In the genomic region with DNA sequence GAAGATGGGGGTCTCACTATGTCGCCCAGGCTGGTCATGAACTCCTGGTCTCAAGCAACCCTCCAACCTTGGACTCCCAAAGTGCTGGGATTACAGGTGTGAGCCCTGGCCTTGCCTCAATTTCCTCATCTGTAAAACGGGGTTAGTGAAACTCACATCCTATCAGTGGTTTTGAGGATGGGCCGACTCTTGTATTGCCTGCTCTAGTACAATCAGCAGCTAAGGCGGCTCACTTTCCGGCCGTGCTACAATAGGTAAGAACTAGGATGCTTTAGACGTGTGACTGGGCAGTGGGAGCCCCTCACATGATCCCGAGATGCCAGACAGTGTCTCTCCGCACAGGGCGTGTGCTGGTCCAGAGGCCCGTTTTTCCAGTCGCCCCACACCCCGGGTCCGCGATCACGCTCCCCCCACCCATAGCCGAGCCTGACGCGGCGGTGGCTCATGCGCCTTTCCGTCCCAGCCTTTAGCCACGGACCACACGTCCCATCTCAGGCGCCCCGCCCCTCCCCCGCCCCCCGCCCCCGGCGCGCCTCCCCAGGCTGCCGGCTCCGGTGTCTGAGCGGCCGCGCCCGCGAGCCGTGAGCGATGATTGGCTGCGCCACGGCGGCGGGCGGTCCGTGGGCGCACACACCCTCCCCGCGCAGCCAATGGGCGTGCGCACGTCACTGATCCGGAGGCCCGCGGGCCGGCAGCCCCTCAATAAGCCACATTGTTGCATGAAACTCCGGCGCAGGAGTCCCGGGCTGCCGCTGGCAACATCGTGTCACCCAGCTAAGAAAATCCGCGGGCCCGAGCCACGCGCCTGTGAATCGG, we compare ENCODE assay signal across 8 cellular contexts. TPM values are rescaled to one million over a fixed set of nuclear protein-coding genes. Genes with fewer than 3 reads are reported as not detected.
DNase-seq lines count a peak whose midpoint lies in the region; ATAC-seq, FAIRE-seq and TF ChIP-seq lines count a peak whose summit lies in the region.

A gene (plus strand): TSS at position 710 of the 816 bp plus-strand sequence. CDS start 454 bp downstream, outside the sequence.

- FAIRE-seq in pancreas (lab: Jason Lieb, UNC) = no peak

- TF ChIP-seq EP300 in tibial nerve (IDR thresholded peaks at IDR 0.05) = peak in 1 of 2 donors; percentile 72

- intact Hi-C loops in pancreas (cut with DNase I) = no loop called here

- H3K27ac ChIP-seq in pancreas (peak within 1 kb of the TSS in 2 of 4 donors; percentile 46 to 70), tibial nerve (peak within 1 kb of the TSS; percentile 0 to 83 (median 73))

- H3K4me1 ChIP-seq in pancreas (peaks cover 0 to 12% (median 7%) of the 10 kb centered on the region in 3 donors), tibial nerve (peaks cover 0 to 33% (median 19%) of the 10 kb centered on the region in 4 donors)

- peaks cover 4% of the 10 kb centered on the region for H3K27me3 Mint-ChIP-seq in glutamatergic neuron (ENCODE audit: unreplicated experiment)

- WGBS in pancreas, 2 donors = 4 to 6% methylated on average over 39 to 67 of the region's 67 CpGs
- 6 to 18% methylated on average over 9 to 61 of the region's 67 CpGs for WGBS in tibial nerve, 2 donors

- TF ChIP-seq CTCF in glutamatergic neuron (IDR thresholded peaks at IDR 0.05; ENCODE audit: partially characterized antibody, unreplicated experiment) = no peak
- no peak for TF ChIP-seq CTCF in pancreas (IDR thresholded peaks at IDR 0.05)
- TF ChIP-seq CTCF in tibial nerve (IDR thresholded peaks at IDR 0.05) = no peak

- H3K36me3 ChIP-seq in pancreas (no peaks in the 10 kb centered on the region), tibial nerve (no peaks in the 10 kb centered on the region)

- no peaks in the 10 kb centered on the region for H3K36me3 Mint-ChIP-seq in glutamatergic neuron (ENCODE audit: unreplicated experiment)

- peaks cover 12% of the 10 kb centered on the region for H3K4me1 Mint-ChIP-seq in glutamatergic neuron (ENCODE audit: low read depth, unreplicated experiment)

- H3K9me3 ChIP-seq in pancreas = no peaks in the 10 kb centered on the region
- no peaks in the 10 kb centered on the region for H3K9me3 ChIP-seq in tibial nerve

- TF ChIP-seq POLR2A in tibial nerve (IDR thresholded peaks at IDR 0.05) = peak; percentile 33 to 46

- peaks cover 8% of the 10 kb centered on the region for H3K9me3 Mint-ChIP-seq in glutamatergic neuron (ENCODE audit: unreplicated experiment)

- H3K27me3 ChIP-seq in pancreas (no peaks in the 10 kb centered on the region), tibial nerve (peaks cover 0 to 31% of the 10 kb centered on the region in 2 donors)

- peak within 1 kb of the TSS; percentile 57 to 75 (median 64) for H3K4me3 ChIP-seq in pancreas
- H3K4me3 ChIP-seq in tibial nerve = peak within 1 kb of the TSS; percentile 33 to 66 (median 60)

- peak; percentile 74 for ATAC-seq in GM21825 (IDR thresholded peaks at IDR 0.05; ENCODE audit: unreplicated experiment)
- peak; percentile 90 for ATAC-seq in SK-N-SH treated with all-trans-retinoic acid at 6 μM for 48 hours
- ATAC-seq in pancreas = peak; percentile 90 to 95 (median 94)

- H3K27ac Mint-ChIP-seq in glutamatergic neuron (ENCODE audit: unreplicated experiment) = no peak within 1 kb of the TSS

- peak within 1 kb of the TSS; percentile 89 for H3K4me3 Mint-ChIP-seq in glutamatergic neuron (ENCODE audit: unreplicated experiment)

- DNase-seq in ELR (ENCODE audit: low read depth) (peak; percentile 89), Kasumi-1 (lab: John Stamatoyannopoulos, UW) (peak; percentile 86 to 87), glutamatergic neuron (peak; percentile 76), pancreas (peak; percentile 73 to 89 (median 78)), tibial nerve (ENCODE audit: low spot score in 2 of 2) (peak; percentile 26 to 35)
- peak; percentile 88 for DNase-seq in activated naive CD4-positive, alpha-beta T cell treated with anti-CD3 and anti-CD28 coated beads, Interleukin-2, amount 50 U/mL, for 16 hours

TF ChIP-seq in SK-N-SH treated with all-trans-retinoic acid at 6 μM for 48 hours, 23 proteins besides CTCF, POLR2A, EP300 and RAD21:
- TF ChIP-seq, protein P1, sequence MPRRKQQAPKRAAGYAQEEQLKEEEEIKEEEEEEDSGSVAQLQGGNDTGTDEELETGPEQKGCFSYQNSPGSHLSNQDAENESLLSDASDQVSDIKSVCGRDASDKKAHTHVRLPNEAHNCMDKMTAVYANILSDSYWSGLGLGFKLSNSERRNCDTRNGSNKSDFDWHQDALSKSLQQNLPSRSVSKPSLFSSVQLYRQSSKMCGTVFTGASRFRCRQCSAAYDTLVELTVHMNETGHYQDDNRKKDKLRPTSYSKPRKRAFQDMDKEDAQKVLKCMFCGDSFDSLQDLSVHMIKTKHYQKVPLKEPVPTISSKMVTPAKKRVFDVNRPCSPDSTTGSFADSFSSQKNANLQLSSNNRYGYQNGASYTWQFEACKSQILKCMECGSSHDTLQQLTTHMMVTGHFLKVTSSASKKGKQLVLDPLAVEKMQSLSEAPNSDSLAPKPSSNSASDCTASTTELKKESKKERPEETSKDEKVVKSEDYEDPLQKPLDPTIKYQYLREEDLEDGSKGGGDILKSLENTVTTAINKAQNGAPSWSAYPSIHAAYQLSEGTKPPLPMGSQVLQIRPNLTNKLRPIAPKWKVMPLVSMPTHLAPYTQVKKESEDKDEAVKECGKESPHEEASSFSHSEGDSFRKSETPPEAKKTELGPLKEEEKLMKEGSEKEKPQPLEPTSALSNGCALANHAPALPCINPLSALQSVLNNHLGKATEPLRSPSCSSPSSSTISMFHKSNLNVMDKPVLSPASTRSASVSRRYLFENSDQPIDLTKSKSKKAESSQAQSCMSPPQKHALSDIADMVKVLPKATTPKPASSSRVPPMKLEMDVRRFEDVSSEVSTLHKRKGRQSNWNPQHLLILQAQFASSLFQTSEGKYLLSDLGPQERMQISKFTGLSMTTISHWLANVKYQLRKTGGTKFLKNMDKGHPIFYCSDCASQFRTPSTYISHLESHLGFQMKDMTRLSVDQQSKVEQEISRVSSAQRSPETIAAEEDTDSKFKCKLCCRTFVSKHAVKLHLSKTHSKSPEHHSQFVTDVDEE (CRISPR knock-in tag; IDR thresholded peaks at IDR 0.05) = no peak
- TF ChIP-seq TOX (CRISPR knock-in tag; IDR thresholded peaks at IDR 0.05; ENCODE audit: borderline replicate concordance) = no peak
- TF ChIP-seq ZFP3 (CRISPR knock-in tag; IDR thresholded peaks at IDR 0.05) = no peak
- TF ChIP-seq RARB (CRISPR knock-in tag; IDR thresholded peaks at IDR 0.05) = no peak
- no peak for TF ChIP-seq ESRRG (CRISPR knock-in tag; IDR thresholded peaks at IDR 0.05)
- no peak for TF ChIP-seq ISL1 (CRISPR knock-in tag; IDR thresholded peaks at IDR 0.05)
- TF ChIP-seq TCF4 (CRISPR knock-in tag; IDR thresholded peaks at IDR 0.05; ENCODE audit: borderline replicate concordance) = no peak
- TF ChIP-seq, protein P2, sequence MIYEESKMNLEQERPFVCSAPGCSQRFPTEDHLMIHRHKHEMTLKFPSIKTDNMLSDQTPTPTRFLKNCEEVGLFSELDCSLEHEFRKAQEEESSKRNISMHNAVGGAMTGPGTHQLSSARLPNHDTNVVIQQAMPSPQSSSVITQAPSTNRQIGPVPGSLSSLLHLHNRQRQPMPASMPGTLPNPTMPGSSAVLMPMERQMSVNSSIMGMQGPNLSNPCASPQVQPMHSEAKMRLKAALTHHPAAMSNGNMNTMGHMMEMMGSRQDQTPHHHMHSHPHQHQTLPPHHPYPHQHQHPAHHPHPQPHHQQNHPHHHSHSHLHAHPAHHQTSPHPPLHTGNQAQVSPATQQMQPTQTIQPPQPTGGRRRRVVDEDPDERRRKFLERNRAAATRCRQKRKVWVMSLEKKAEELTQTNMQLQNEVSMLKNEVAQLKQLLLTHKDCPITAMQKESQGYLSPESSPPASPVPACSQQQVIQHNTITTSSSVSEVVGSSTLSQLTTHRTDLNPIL (CRISPR knock-in tag; IDR thresholded peaks at IDR 0.05; ENCODE audit: low read depth) = no peak
- TF ChIP-seq, protein P3, sequence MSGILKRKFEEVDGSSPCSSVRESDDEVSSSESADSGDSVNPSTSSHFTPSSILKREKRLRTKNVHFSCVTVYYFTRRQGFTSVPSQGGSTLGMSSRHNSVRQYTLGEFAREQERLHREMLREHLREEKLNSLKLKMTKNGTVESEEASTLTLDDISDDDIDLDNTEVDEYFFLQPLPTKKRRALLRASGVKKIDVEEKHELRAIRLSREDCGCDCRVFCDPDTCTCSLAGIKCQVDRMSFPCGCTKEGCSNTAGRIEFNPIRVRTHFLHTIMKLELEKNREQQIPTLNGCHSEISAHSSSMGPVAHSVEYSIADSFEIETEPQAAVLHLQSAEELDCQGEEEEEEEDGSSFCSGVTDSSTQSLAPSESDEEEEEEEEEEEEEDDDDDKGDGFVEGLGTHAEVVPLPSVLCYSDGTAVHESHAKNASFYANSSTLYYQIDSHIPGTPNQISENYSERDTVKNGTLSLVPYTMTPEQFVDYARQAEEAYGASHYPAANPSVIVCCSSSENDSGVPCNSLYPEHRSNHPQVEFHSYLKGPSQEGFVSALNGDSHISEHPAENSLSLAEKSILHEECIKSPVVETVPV (CRISPR knock-in tag; IDR thresholded peaks at IDR 0.05) = no peak

RNA-seq across cellular contexts. Expression of the gene that starts here (rescaled TPM):
- total RNA-seq in glutamatergic neuron (ENCODE audit: unreplicated experiment) = 8.1 TPM
- total RNA-seq in pancreas = 1 to 10 TPM in 5 of 6 donors, under 1 TPM in 1; 0.56 to 8.6 (median 4.4) TPM
- polyA plus RNA-seq in pancreas = 1 to 10 TPM in 1 of 2 donors, under 1 TPM in 1; 0.47 to 1.9 TPM
- 10 to 100 TPM in 1 of 4 donors, 1 to 10 TPM in 3; 6.5 to 13.4 (median 6.7) TPM for total RNA-seq in tibial nerve

Comparison
In these comparisons a context has a peak if more than half of its experiments do, and no peak if none do; other contexts are left out.
1. DNase-seq: peak in every context shown above with its lines; median percentile 89 in ELR; 88 in activated naive CD4-positive, alpha-beta T cell treated with anti-CD3 and anti-CD28 coated beads, Interleukin-2, amount 50 U/mL, for 16 hours; 86 in Kasumi-1; 78 in pancreas; 76 in glutamatergic neuron; 30 in tibial nerve.